ENCODE assay signal across 20 cellular contexts in the genomic region with DNA sequence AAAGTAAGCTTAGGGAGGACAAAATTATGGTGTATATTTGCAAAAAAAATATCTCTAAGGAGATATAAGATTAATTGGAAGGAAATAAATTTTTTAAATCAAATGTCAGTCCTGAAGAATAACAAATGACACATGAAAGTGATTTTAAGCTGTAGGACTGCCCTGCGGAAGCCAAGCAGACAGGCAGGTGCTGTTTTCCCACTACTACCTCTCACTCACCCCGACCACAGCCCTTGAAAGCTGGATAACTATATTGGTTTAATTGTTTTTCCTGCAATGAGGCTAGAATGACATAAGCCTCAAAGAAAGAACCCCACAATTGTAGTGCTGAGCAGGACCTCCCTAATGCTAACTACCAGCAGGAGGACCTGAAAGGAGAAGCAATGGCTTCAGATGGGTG.
DNase-seq lines count a peak whose midpoint lies in the region; ATAC-seq and TF ChIP-seq lines count a peak whose summit lies in the region.
"Had no signal": no experiment of that assay in that cellular context is flagged by ENCODE, and none has a peak within 500 bp of the region (broad histone marks: within the 10 kb centered on the region; RNA-seq: fewer than 3 reads in every experiment).

No MANE protein-coding gene starts in this region.

- H3K4me3 ChIP-seq in body of pancreas (no peak overlapping the region), A673 (ENCODE audit: low read depth, low read length, poor library complexity, severe bottlenecking) (no peak overlapping the region), lower lobe of right lung (no peak overlapping the region)
- H3K4me3 ChIP-seq: A549, BLaER1 had no signal

- H3K27me3 ChIP-seq in body of pancreas (no peaks in the 10 kb centered on the region), A673 (replicated peaks; ENCODE audit: insufficient read depth, low read depth, low read length, poor library complexity) (peaks cover 8% of the 10 kb centered on the region), lower lobe of right lung (ENCODE audit: low read depth) (no peaks in the 10 kb centered on the region)
- H3K27me3 ChIP-seq: BE2C, BLaER1 had no signal

- no peaks in the 10 kb centered on the region for H3K4me1 Mint-ChIP-seq in activated CD4-positive, alpha-beta T cell treated with anti-CD3 and anti-CD28 coated beads, Interleukin-2, amount 10 ng/mL, durations not matched to agents 24 days and 14 days
- no peaks in the 10 kb centered on the region for H3K4me1 Mint-ChIP-seq in osteocyte (ENCODE audit: unreplicated experiment)
- peaks cover 2% of the 10 kb centered on the region for H3K4me1 Mint-ChIP-seq in activated naive CD8-positive, alpha-beta T cell treated with anti-CD3 and anti-CD28 coated beads, Interleukin-2, amount 50 U/mL, for 24 hours
- H3K4me1 Mint-ChIP-seq: CD14-positive monocyte had no signal

- no peak overlapping the region for H3K27ac Mint-ChIP-seq in activated CD4-positive, alpha-beta T cell treated with anti-CD3 and anti-CD28 coated beads, Interleukin-2, amount 10 ng/mL, durations not matched to agents 24 days and 14 days
- H3K27ac Mint-ChIP-seq in osteocyte (ENCODE audit: unreplicated experiment): no peak overlapping the region
- H3K27ac Mint-ChIP-seq in activated naive CD8-positive, alpha-beta T cell treated with anti-CD3 and anti-CD28 coated beads, Interleukin-2, amount 50 U/mL, for 24 hours: no peak overlapping the region
- H3K27ac Mint-ChIP-seq: CD14-positive monocyte; CD4-positive, alpha-beta memory T cell; CD4-positive, CD25-positive, alpha-beta regulatory T cell; CD8-positive, alpha-beta memory T cell had no signal

- H3K4me1 ChIP-seq in body of pancreas (peaks cover 20% of the 10 kb centered on the region), A673 (ENCODE audit: insufficient read depth, low read length, poor library complexity, severe bottlenecking) (no peaks in the 10 kb centered on the region), lower lobe of right lung (no peaks in the 10 kb centered on the region)
- H3K4me1 ChIP-seq: A549 had no signal

- DNase-seq in activated CD4-positive, alpha-beta T cell treated with anti-CD3 and anti-CD28 coated beads, Interleukin-2, amount 10 ng/mL, durations not matched to agents 24 days and 14 days: peak; percentile 24
- DNase-seq in activated CD4-positive, alpha-beta T cell treated with anti-CD3 and anti-CD28 coated beads for 48 hours: no peak
- DNase-seq in body of pancreas: peak; percentile 46 to 86 (median 70)
- peak; percentile 10 for DNase-seq in osteocyte (ENCODE audit: extremely low spot score, unreplicated experiment)
- DNase-seq in A673 (ENCODE audit: low spot score): no peak
- DNase-seq in activated naive CD8-positive, alpha-beta T cell treated with anti-CD3 and anti-CD28 coated beads, Interleukin-2, amount 50 U/mL, for 24 hours: no peak
- no peak for DNase-seq in lower lobe of right lung
- DNase-seq: ACHN; BE2C; C1 segment of cervical spinal cord; CD4-positive, alpha-beta memory T cell; CD4-positive, CD25-positive, alpha-beta regulatory T cell; CD8-positive, alpha-beta memory T cell; COR-L47; DMS79 treated with DMSO at 0.1 percent for 48 hours; GF-D8 had no signal

- H3K36me3 ChIP-seq in body of pancreas (replicated peaks in 1 of 2; ENCODE audit: insufficient read depth in 1 of 2, low read depth in 2 of 2) (no peaks in the 10 kb centered on the region), A673 (ENCODE audit: insufficient read depth, low read length, poor library complexity, severe bottlenecking) (no peaks in the 10 kb centered on the region), lower lobe of right lung (no peaks in the 10 kb centered on the region)
- H3K36me3 ChIP-seq: BE2C, BLaER1 had no signal

- ATAC-seq in body of pancreas: peak; percentile 81
- ATAC-seq in activated naive CD8-positive, alpha-beta T cell treated with anti-CD3 and anti-CD28 coated beads, Interleukin-2, amount 50 U/mL, for 24 hours: no peak
- ATAC-seq in lower lobe of right lung: no peak
- ATAC-seq: A549 had no signal

- 26 to 28% methylated on average over 2 of the region's 2 CpGs for WGBS in body of pancreas, 2 donors

- TF ChIP-seq POLR2A in body of pancreas (IDR thresholded peaks at IDR 0.05): no peak

- BruUV-seq in A673 (replicated peaks; lab: Mats Ljungman, UMichigan): no TSS peak

- intact Hi-C loops in activated CD4-positive, alpha-beta T cell treated with anti-CD3 and anti-CD28 coated beads, Interleukin-2, amount 10 ng/mL, durations not matched to agents 24 days and 14 days (cut with micrococcal nuclease): no loop called here
- intact Hi-C loops in body of pancreas (cut with DNase I): no loop called here
- intact Hi-C loops in A673 (cut with micrococcal nuclease; ENCODE audit: unreplicated experiment): no loop called here
- intact Hi-C loops in lower lobe of right lung (cut with DNase I): no loop called here

- H3K27ac ChIP-seq in body of pancreas (peak overlapping the region; percentile 46 to 87 (median 64)), A673 (ENCODE audit: low read depth, low read length, poor library complexity, severe bottlenecking) (no peak overlapping the region), lower lobe of right lung (no peak overlapping the region)
- H3K27ac ChIP-seq: 22Rv1, A549, BLaER1 had no signal

- H3K36me3 Mint-ChIP-seq in activated CD4-positive, alpha-beta T cell treated with anti-CD3 and anti-CD28 coated beads, Interleukin-2, amount 10 ng/mL, durations not matched to agents 24 days and 14 days (ENCODE audit: low read depth): no peaks in the 10 kb centered on the region
- no peaks in the 10 kb centered on the region for H3K36me3 Mint-ChIP-seq in osteocyte (ENCODE audit: unreplicated experiment)
- no peaks in the 10 kb centered on the region for H3K36me3 Mint-ChIP-seq in activated naive CD8-positive, alpha-beta T cell treated with anti-CD3 and anti-CD28 coated beads, Interleukin-2, amount 50 U/mL, for 24 hours (ENCODE audit: low read depth)
- H3K36me3 Mint-ChIP-seq: CD14-positive monocyte; CD4-positive, alpha-beta memory T cell; CD4-positive, CD25-positive, alpha-beta regulatory T cell; CD8-positive, alpha-beta memory T cell had no signal

- POLR2A ChIA-PET in A673 (lab: Charles Lee; ENCODE audit: low non-redundant PET): no interaction called here

- no peaks in the 10 kb centered on the region for H3K9me3 Mint-ChIP-seq in activated CD4-positive, alpha-beta T cell treated with anti-CD3 and anti-CD28 coated beads, Interleukin-2, amount 10 ng/mL, durations not matched to agents 24 days and 14 days
- H3K9me3 Mint-ChIP-seq in osteocyte (ENCODE audit: unreplicated experiment): peaks cover 4% of the 10 kb centered on the region
- no peaks in the 10 kb centered on the region for H3K9me3 Mint-ChIP-seq in activated naive CD8-positive, alpha-beta T cell treated with anti-CD3 and anti-CD28 coated beads, Interleukin-2, amount 50 U/mL, for 24 hours
- H3K9me3 Mint-ChIP-seq: CD4-positive, alpha-beta memory T cell; CD8-positive, alpha-beta memory T cell had no signal

- no peaks in the 10 kb centered on the region for H3K27me3 Mint-ChIP-seq in activated CD4-positive, alpha-beta T cell treated with anti-CD3 and anti-CD28 coated beads, Interleukin-2, amount 10 ng/mL, durations not matched to agents 24 days and 14 days
- H3K27me3 Mint-ChIP-seq in osteocyte (ENCODE audit: unreplicated experiment): no peaks in the 10 kb centered on the region
- H3K27me3 Mint-ChIP-seq in activated naive CD8-positive, alpha-beta T cell treated with anti-CD3 and anti-CD28 coated beads, Interleukin-2, amount 50 U/mL, for 24 hours: no peaks in the 10 kb centered on the region
- H3K27me3 Mint-ChIP-seq: CD4-positive, alpha-beta memory T cell had no signal

- H3K9me3 ChIP-seq in body of pancreas: no peaks in the 10 kb centered on the region
- H3K9me3 ChIP-seq in A673 (ENCODE audit: low read depth, low read length, poor library complexity, severe bottlenecking): no peaks in the 10 kb centered on the region
- no peaks in the 10 kb centered on the region for H3K9me3 ChIP-seq in lower lobe of right lung
- H3K9me3 ChIP-seq: A549, BE2C, BLaER1 had no signal

- H3K4me3 Mint-ChIP-seq in activated CD4-positive, alpha-beta T cell treated with anti-CD3 and anti-CD28 coated beads, Interleukin-2, amount 10 ng/mL, durations not matched to agents 24 days and 14 days: no peak overlapping the region
- no peak overlapping the region for H3K4me3 Mint-ChIP-seq in osteocyte (ENCODE audit: unreplicated experiment)
- H3K4me3 Mint-ChIP-seq in activated naive CD8-positive, alpha-beta T cell treated with anti-CD3 and anti-CD28 coated beads, Interleukin-2, amount 50 U/mL, for 24 hours: no peak overlapping the region
- H3K4me3 Mint-ChIP-seq: CD14-positive monocyte; CD4-positive, alpha-beta memory T cell; CD4-positive, CD25-positive, alpha-beta regulatory T cell; CD8-positive, alpha-beta memory T cell had no signal

- CTCF ChIA-PET in A673 (lab: Charles Lee): no interaction called here

- TF ChIP-seq CTCF in body of pancreas (IDR thresholded peaks at IDR 0.05) (no peak), osteocyte (IDR thresholded peaks at IDR 0.05) (no peak), A673 (conservative IDR thresholded peaks at IDR 0.05; ENCODE audit: low read depth, low read length) (no peak), lower lobe of right lung (IDR thresholded peaks at IDR 0.05) (no peak)

Comparison
In these comparisons a context has a peak if more than half of its experiments do, and no peak if none do; other contexts are left out.
1. DNase-seq: peak in activated CD4-positive, alpha-beta T cell treated with anti-CD3 and anti-CD28 coated beads, Interleukin-2, amount 10 ng/mL, durations not matched to agents 24 days and 14 days (single experiment), body of pancreas (4 of 4) and osteocyte (single experiment); none in activated CD4-positive, alpha-beta T cell treated with anti-CD3 and anti-CD28 coated beads for 48 hours (single experiment), A673 (single experiment), activated naive CD8-positive, alpha-beta T cell treated with anti-CD3 and anti-CD28 coated beads, Interleukin-2, amount 50 U/mL, for 24 hours (single experiment) and lower lobe of right lung (single experiment).
2. H3K27ac ChIP-seq: peak in body of pancreas (4 of 4); none in A673 (single experiment) and lower lobe of right lung (single experiment).